Comparison of ENCODE assay signal across 20 cellular contexts in the genomic region with DNA sequence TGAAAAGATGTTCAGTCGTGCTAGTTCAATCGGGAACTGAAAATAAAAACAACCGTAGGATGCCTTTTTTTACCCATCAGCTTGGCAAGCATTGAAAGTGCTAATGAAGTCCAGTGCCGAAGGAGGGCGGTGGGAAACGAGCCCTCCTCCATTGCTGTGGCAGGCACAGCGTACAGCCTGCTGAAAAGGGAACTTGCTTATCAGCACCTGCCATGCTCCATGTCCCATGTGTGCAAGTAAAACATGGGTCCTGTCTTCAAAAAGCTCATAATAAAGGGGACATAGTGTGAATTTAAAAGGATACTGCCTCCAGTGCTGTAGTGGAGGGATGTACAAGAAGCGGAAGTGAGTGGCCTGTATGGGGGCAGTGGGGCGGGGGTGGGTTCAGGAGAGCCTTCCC.
"Had no signal": no experiment of that assay in that cellular context is flagged by ENCODE, and none has a peak within 500 bp of the region (broad histone marks: within the 10 kb centered on the region; RNA-seq: fewer than 3 reads in every experiment).

No MANE protein-coding gene starts in this region.

- DNase-seq: activated CD4-positive, alpha-beta T cell treated with anti-CD3 and anti-CD28 coated beads for 48 hours; activated CD8-positive, alpha-beta T cell treated with anti-CD3 and anti-CD28 coated beads for 36 hours; activated naive CD4-positive, alpha-beta T cell treated with anti-CD3 and anti-CD28 coated beads for 36 hours; activated naive CD8-positive, alpha-beta T cell treated with anti-CD3 and anti-CD28 coated beads, Interleukin-2, amount 50 U/mL, for 24 hours; activated T-cell treated with anti-CD3 and anti-CD28 coated beads, Interleukin-2, amount 50 U/mL, for 1 hour; brain microvascular endothelial cell; central memory CD4-positive, alpha-beta T cell; foreskin melanocyte; glutamatergic neuron; hypothalamus; lower lobe of right lung; nephron progenitor cell; occipital lobe; sigmoid colon; stimulated activated CD4-positive, alpha-beta T cell treated with anti-CD3 and anti-CD28 coated beads, Interleukin-4, amount 100 ng/mL, for 24 hours; T-helper 9 cell; WERI-Rb-1 had no signal

- H3K27me3 Mint-ChIP-seq: activated CD8-positive, alpha-beta T cell treated with anti-CD3 and anti-CD28 coated beads for 36 hours; activated naive CD8-positive, alpha-beta T cell treated with anti-CD3 and anti-CD28 coated beads, Interleukin-2, amount 50 U/mL, for 24 hours; stimulated activated memory B cell treated with anti-CD40 and anti-IgM and Interleukin-4, amounts not matched to agents 10 μg/mL and 1 μg/mL and 100 μg/mL, for 72 hours had no signal

- H3K9me3 Mint-ChIP-seq: activated CD8-positive, alpha-beta T cell treated with anti-CD3 and anti-CD28 coated beads for 36 hours; activated naive CD4-positive, alpha-beta T cell treated with anti-CD3 and anti-CD28 coated beads for 36 hours; activated naive CD8-positive, alpha-beta T cell treated with anti-CD3 and anti-CD28 coated beads, Interleukin-2, amount 50 U/mL, for 24 hours; activated T-helper 2 cell treated with anti-CD3 and anti-CD28 coated beads, Interferon-gamma antibody, Interleukin-2, Interleukin-4, amounts not matched to agents 10 μg/mL and 5 μg/mL and 100 μg/mL, durations not matched to agents 14 hours and 24 hours and 36 hours; mesothelial cell of epicardium; nephron progenitor cell; stimulated activated memory B cell treated with anti-CD40 and anti-IgM and Interleukin-4, amounts not matched to agents 10 μg/mL and 1 μg/mL and 100 μg/mL, for 72 hours had no signal

- ATAC-seq: activated CD8-positive, alpha-beta T cell treated with anti-CD3 and anti-CD28 coated beads for 36 hours; activated naive CD8-positive, alpha-beta T cell treated with anti-CD3 and anti-CD28 coated beads, Interleukin-2, amount 50 U/mL, for 24 hours; lower lobe of right lung; stimulated activated memory B cell treated with anti-CD40 and anti-IgM and Interleukin-4, amounts not matched to agents 10 μg/mL and 1 μg/mL and 100 μg/mL, for 72 hours had no signal

- H3K4me3 Mint-ChIP-seq: activated CD8-positive, alpha-beta T cell treated with anti-CD3 and anti-CD28 coated beads for 36 hours; activated naive CD4-positive, alpha-beta T cell treated with anti-CD3 and anti-CD28 coated beads for 36 hours; activated naive CD8-positive, alpha-beta T cell treated with anti-CD3 and anti-CD28 coated beads, Interleukin-2, amount 50 U/mL, for 24 hours; mesothelial cell of epicardium; nephron progenitor cell; stimulated activated memory B cell treated with anti-CD40 and anti-IgM and Interleukin-4, amounts not matched to agents 10 μg/mL and 1 μg/mL and 100 μg/mL, for 72 hours had no signal

- H3K27ac Mint-ChIP-seq: activated CD8-positive, alpha-beta T cell treated with anti-CD3 and anti-CD28 coated beads for 36 hours; activated naive CD4-positive, alpha-beta T cell treated with anti-CD3 and anti-CD28 coated beads for 36 hours; activated naive CD8-positive, alpha-beta T cell treated with anti-CD3 and anti-CD28 coated beads, Interleukin-2, amount 50 U/mL, for 24 hours; activated T-helper 2 cell treated with anti-CD3 and anti-CD28 coated beads, Interferon-gamma antibody, Interleukin-2, Interleukin-4, amounts not matched to agents 10 μg/mL and 5 μg/mL and 100 μg/mL, durations not matched to agents 14 hours and 24 hours and 36 hours; mesothelial cell of epicardium; stimulated activated memory B cell treated with anti-CD40 and anti-IgM and Interleukin-4, amounts not matched to agents 10 μg/mL and 1 μg/mL and 100 μg/mL, for 72 hours had no signal

- H3K4me1 Mint-ChIP-seq: nephron progenitor cell; stimulated activated memory B cell treated with anti-CD40 and anti-IgM and Interleukin-4, amounts not matched to agents 10 μg/mL and 1 μg/mL and 100 μg/mL, for 72 hours had no signal
